Comparison of ENCODE assay signal across 19 cellular contexts in the genomic region with DNA sequence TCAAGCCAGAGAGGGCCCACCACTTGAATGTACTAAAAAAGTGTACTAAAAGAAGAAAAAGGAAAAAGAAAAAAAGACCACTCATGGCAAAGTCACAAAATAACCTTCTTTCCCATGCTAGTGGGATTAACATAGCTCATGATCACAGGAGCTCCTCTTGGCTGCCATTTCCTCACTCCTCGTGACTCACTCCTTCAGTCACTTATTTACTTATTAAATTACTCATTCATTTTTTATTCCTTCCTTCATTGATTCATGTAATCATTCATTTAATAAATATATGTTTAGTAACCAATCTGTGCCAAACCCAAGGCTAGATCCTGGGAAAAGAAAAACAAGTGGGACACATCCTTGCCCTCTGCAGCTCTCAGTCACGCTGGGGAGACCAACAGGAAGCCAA.
DNase-seq lines count a peak whose midpoint lies in the region; ATAC-seq, FAIRE-seq and TF ChIP-seq lines count a peak whose summit lies in the region.
"Had no signal": no experiment of that assay in that cellular context is flagged by ENCODE, and none has a peak within 500 bp of the region (broad histone marks: within the 10 kb centered on the region; RNA-seq: fewer than 3 reads in every experiment).

No MANE protein-coding gene starts in this region.

- no peak overlapping the region for H3K4me2 ChIP-seq in GM23338

- no peaks in the 10 kb centered on the region for H3K27me3 ChIP-seq in bronchial epithelial cell (ENCODE audit: control insufficient read depth, insufficient read depth, low read length)
- H3K27me3 ChIP-seq in GM23338 (ENCODE audit: insufficient read depth), result no peaks in the 10 kb centered on the region
- H3K27me3 ChIP-seq: upper lobe of right lung had no signal

- H3K27me3 Mint-ChIP-seq in mesothelial cell of epicardium (ENCODE audit: low read depth), result no peaks in the 10 kb centered on the region
- peaks cover 4% of the 10 kb centered on the region for H3K27me3 Mint-ChIP-seq in GM23338 (ENCODE audit: insufficient read depth, low read depth, poor library complexity)
- H3K27me3 Mint-ChIP-seq: IgD-negative memory B cell had no signal

- H3K36me3 Mint-ChIP-seq in mesothelial cell of epicardium, result peaks cover 2% of the 10 kb centered on the region
- no peaks in the 10 kb centered on the region for H3K36me3 Mint-ChIP-seq in GM23338 (ENCODE audit: low read depth)
- H3K36me3 Mint-ChIP-seq: activated naive CD4-positive, alpha-beta T cell treated with anti-CD3 and anti-CD28 coated beads, Interleukin-2, amount 50 U/mL, for 24 hours; IgD-negative memory B cell had no signal

- H3K79me2 ChIP-seq in GM23338 (replicated peaks; ENCODE audit: insufficient read depth), result no peaks in the 10 kb centered on the region

- TF ChIP-seq CTCF in bronchial epithelial cell (IDR thresholded peaks at IDR 0.05; ENCODE audit: insufficient read depth, low read length, severe bottlenecking) (no peak), mesothelial cell of epicardium (IDR thresholded peaks at IDR 0.05; ENCODE audit: unreplicated experiment) (no peak), GM23338 (conservative IDR thresholded peaks at IDR 0.05; ENCODE audit: low read depth in 2 of 2) (no peak)

- no peak overlapping the region for H3K27ac ChIP-seq in GM23338 (ENCODE audit: low read depth)
- H3K27ac ChIP-seq: dorsolateral prefrontal cortex, upper lobe of right lung had no signal

- in situ Hi-C loops in ACHN (cut with HindIII; ENCODE audit: low pct_ligation_motif_present, low pct_unique_long_range_greater_than_20kb, low sequenced_read_pairs), result no loop called here

- H3K9me2 ChIP-seq in GM23338 (ENCODE audit: insufficient read depth), result peaks cover 2% of the 10 kb centered on the region

- H2AFZ ChIP-seq in GM23338, result no peak overlapping the region

- no peak overlapping the region for H3K4me3 ChIP-seq in bronchial epithelial cell (ENCODE audit: low read depth, low read length)
- H3K4me3 ChIP-seq in GM23338, result no peak overlapping the region
- H3K4me3 ChIP-seq: dorsolateral prefrontal cortex, upper lobe of right lung had no signal

- H3K36me3 ChIP-seq in bronchial epithelial cell (ENCODE audit: control insufficient read depth, insufficient read depth, low read length), result no peaks in the 10 kb centered on the region
- H3K36me3 ChIP-seq in GM23338 (ENCODE audit: insufficient read depth), result no peaks in the 10 kb centered on the region
- H3K36me3 ChIP-seq: upper lobe of right lung had no signal

- H3K4me1 Mint-ChIP-seq in mesothelial cell of epicardium (no peaks in the 10 kb centered on the region), GM23338 (no peaks in the 10 kb centered on the region)
- H3K4me1 Mint-ChIP-seq: activated naive CD4-positive, alpha-beta T cell treated with anti-CD3 and anti-CD28 coated beads, Interleukin-2, amount 50 U/mL, for 24 hours; IgD-negative memory B cell; naive thymus-derived CD4-positive, alpha-beta T cell had no signal

- no peaks in the 10 kb centered on the region for H4K20me1 ChIP-seq in GM23338 (replicated peaks; ENCODE audit: insufficient read depth)

- ATAC-seq in GM23338, result no peak
- ATAC-seq: activated T-cell treated with anti-CD3 and anti-CD28 coated beads, Interleukin-2, amount 50 U/mL, for 4 hours; naive thymus-derived CD4-positive, alpha-beta T cell; stimulated activated naive CD8-positive, alpha-beta T cell treated with anti-CD3 and anti-CD28 coated beads, Interleukin-15, Interleukin-2, amounts not matched to agents 100 U/mL and 50 U/mL, for 24 hours; upper lobe of right lung had no signal

- DNase-seq in ACHN (peak; percentile 62), HS-27A (ENCODE audit: low read depth) (peak; percentile 39), bronchial epithelial cell (ENCODE audit: low read depth) (peak; percentile 93), kidney glomerular epithelial cell (lab: John Stamatoyannopoulos, UW) (peak; percentile 59), DMS 273 (lab: John Stamatoyannopoulos, UW; ENCODE audit: unreplicated experiment) (no peak), mesothelial cell of epicardium (ENCODE audit: low spot score in 2 of 2, unreplicated experiment in 2 of 2) (no peak), GM23338 (ENCODE audit: low spot score) (no peak), DMS79 treated with DMSO at 0.1 percent for 48 hours (lab: John Stamatoyannopoulos, UW) (no peak)
- DNase-seq: activated CD4-positive, alpha-beta T cell treated with anti-CD3 and anti-CD28 coated beads, Interleukin-2, amount 50 U/mL, for 48 hours; activated T-cell treated with anti-CD3 and anti-CD28 coated beads, Interleukin-2, amount 50 U/mL, for 4 hours; COR-L47; dorsolateral prefrontal cortex; naive thymus-derived CD4-positive, alpha-beta T cell; NCI-H1048; NCI-H526; stimulated activated naive CD8-positive, alpha-beta T cell treated with anti-CD3 and anti-CD28 coated beads, Interleukin-15, Interleukin-2, amounts not matched to agents 100 U/mL and 50 U/mL, for 24 hours; upper lobe of right lung had no signal

- no peaks in the 10 kb centered on the region for H3F3A ChIP-seq in GM23338 (replicated peaks; ENCODE audit: low read depth)

- no peak overlapping the region for H3K4me3 Mint-ChIP-seq in mesothelial cell of epicardium
- no peak overlapping the region for H3K4me3 Mint-ChIP-seq in GM23338
- H3K4me3 Mint-ChIP-seq: activated naive CD4-positive, alpha-beta T cell treated with anti-CD3 and anti-CD28 coated beads, Interleukin-2, amount 50 U/mL, for 24 hours; activated T-cell treated with anti-CD3 and anti-CD28 coated beads, Interleukin-2, amount 50 U/mL, for 4 hours; IgD-negative memory B cell; naive thymus-derived CD4-positive, alpha-beta T cell had no signal

- 0 out of 2 replicates have a peak, but pooled peaks cover under 1% of the 10 kb centered on the region for H3K4me1 ChIP-seq in GM23338 (ENCODE audit: insufficient read depth)
- H3K4me1 ChIP-seq: upper lobe of right lung had no signal

- no peak for FAIRE-seq in bronchial epithelial cell (lab: Jason Lieb, UNC)

- H3K9me3 Mint-ChIP-seq in mesothelial cell of epicardium (peaks cover 20% of the 10 kb centered on the region), GM23338 (peaks cover 10% of the 10 kb centered on the region; the same call in 2 of the 3 replicates)
- H3K9me3 Mint-ChIP-seq: activated T-cell treated with anti-CD3 and anti-CD28 coated beads, Interleukin-2, amount 50 U/mL, for 4 hours had no signal

- H3K27ac Mint-ChIP-seq in mesothelial cell of epicardium, result no peak overlapping the region
- H3K27ac Mint-ChIP-seq in GM23338, result no peak overlapping the region
- H3K27ac Mint-ChIP-seq: activated naive CD4-positive, alpha-beta T cell treated with anti-CD3 and anti-CD28 coated beads, Interleukin-2, amount 50 U/mL, for 24 hours; IgD-negative memory B cell; naive thymus-derived CD4-positive, alpha-beta T cell had no signal

TF ChIP-seq in GM23338, 12 proteins besides CTCF, POLR2A, EP300 and RAD21 (continues in another document):
- TF ChIP-seq, protein P1, sequence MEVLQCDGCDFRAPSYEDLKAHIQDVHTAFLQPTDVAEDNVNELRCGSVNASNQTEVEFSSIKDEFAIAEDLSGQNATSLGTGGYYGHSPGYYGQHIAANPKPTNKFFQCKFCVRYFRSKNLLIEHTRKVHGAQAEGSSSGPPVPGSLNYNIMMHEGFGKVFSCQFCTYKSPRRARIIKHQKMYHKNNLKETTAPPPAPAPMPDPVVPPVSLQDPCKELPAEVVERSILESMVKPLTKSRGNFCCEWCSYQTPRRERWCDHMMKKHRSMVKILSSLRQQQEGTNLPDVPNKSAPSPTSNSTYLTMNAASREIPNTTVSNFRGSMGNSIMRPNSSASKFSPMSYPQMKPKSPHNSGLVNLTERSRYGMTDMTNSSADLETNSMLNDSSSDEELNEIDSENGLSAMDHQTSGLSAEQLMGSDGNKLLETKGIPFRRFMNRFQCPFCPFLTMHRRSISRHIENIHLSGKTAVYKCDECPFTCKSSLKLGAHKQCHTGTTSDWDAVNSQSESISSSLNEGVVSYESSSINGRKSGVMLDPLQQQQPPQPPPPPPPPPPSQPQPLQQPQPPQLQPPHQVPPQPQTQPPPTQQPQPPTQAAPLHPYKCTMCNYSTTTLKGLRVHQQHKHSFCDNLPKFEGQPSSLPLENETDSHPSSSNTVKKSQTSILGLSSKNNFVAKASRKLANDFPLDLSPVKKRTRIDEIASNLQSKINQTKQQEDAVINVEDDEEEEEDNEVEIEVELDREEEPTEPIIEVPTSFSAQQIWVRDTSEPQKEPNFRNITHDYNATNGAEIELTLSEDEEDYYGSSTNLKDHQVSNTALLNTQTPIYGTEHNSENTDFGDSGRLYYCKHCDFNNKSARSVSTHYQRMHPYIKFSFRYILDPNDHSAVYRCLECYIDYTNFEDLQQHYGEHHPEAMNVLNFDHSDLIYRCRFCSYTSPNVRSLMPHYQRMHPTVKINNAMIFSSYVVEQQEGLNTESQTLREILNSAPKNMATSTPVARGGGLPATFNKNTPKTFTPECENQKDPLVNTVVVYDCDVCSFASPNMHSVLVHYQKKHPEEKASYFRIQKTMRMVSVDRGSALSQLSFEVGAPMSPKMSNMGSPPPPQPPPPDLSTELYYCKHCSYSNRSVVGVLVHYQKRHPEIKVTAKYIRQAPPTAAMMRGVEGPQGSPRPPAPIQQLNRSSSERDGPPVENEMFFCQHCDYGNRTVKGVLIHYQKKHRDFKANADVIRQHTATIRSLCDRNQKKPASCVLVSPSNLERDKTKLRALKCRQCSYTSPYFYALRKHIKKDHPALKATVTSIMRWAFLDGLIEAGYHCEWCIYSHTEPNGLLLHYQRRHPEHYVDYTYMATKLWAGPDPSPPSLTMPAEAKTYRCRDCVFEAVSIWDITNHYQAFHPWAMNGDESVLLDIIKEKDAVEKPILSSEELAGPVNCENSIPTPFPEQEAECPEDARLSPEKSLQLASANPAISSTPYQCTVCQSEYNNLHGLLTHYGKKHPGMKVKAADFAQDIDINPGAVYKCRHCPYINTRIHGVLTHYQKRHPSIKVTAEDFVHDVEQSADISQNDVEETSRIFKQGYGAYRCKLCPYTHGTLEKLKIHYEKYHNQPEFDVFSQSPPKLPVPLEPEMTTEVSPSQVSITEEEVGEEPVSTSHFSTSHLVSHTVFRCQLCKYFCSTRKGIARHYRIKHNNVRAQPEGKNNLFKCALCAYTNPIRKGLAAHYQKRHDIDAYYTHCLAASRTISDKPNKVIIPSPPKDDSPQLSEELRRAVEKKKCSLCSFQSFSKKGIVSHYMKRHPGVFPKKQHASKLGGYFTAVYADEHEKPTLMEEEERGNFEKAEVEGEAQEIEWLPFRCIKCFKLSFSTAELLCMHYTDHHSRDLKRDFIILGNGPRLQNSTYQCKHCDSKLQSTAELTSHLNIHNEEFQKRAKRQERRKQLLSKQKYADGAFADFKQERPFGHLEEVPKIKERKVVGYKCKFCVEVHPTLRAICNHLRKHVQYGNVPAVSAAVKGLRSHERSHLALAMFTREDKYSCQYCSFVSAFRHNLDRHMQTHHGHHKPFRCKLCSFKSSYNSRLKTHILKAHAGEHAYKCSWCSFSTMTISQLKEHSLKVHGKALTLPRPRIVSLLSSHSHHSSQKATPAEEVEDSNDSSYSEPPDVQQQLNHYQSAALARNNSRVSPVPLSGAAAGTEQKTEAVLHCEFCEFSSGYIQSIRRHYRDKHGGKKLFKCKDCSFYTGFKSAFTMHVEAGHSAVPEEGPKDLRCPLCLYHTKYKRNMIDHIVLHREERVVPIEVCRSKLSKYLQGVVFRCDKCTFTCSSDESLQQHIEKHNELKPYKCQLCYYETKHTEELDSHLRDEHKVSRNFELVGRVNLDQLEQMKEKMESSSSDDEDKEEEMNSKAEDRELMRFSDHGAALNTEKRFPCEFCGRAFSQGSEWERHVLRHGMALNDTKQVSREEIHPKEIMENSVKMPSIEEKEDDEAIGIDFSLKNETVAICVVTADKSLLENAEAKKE (CRISPR knock-in tag; IDR thresholded peaks at IDR 0.05), result no peak

Comparison
In these comparisons a context has a peak if more than half of its experiments do, and no peak if none do; other contexts are left out.
1. DNase-seq: peak in ACHN (single experiment), HS-27A (single experiment), bronchial epithelial cell (single experiment) and kidney glomerular epithelial cell (single experiment); none in DMS 273 (single experiment), mesothelial cell of epicardium (0 of 2), GM23338 (single experiment) and DMS79 treated with DMSO at 0.1 percent for 48 hours (single experiment).